Comparison of ENCODE assay signal across 8 cellular contexts in the genomic region with DNA sequence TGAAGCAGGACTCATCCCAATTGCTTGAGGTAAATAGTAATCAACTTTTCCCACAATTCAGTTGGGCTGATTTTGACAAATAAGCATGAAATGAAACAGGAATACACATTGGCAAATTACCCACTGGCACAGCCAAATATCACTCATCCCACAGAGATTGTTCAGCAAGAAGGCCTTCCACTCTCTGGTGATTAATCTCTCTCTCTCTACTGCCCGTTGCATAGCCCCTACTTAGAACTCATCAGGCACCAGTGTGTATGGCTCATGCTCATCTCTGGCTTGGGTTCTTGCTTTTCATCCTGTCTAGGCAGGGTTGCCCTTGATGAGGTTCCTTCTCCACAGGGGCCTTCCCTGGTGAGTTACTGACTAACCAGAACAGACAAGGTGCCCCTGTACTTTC. TPM values are rescaled to one million over a fixed set of nuclear protein-coding genes. Genes with fewer than 3 reads are reported as not detected.
DNase-seq lines count a peak whose midpoint lies in the region; ATAC-seq and TF ChIP-seq lines count a peak whose summit lies in the region.

No MANE protein-coding gene starts in this region.

- no peak overlapping the region for H2BK15ac ChIP-seq in H9 (ENCODE audit: low read depth, low read length)

- no peak overlapping the region for H4K8ac ChIP-seq in H9 (replicated peaks; ENCODE audit: insufficient read length, low read depth, low read length)

- H3K4me2 ChIP-seq in H9 (ENCODE audit: insufficient read depth, insufficient read length, low read length) (peak overlapping the region; percentile 83), skeletal muscle satellite cell (ENCODE audit: low read length) (peak overlapping the region; percentile 82)

- H3K9me3 Mint-ChIP-seq in H9 = peaks cover 4 to 8% of the 10 kb centered on the region in 2 experiments; a peak in 4 of 5 replicates

- no peaks in the 10 kb centered on the region for H3K27me3 Mint-ChIP-seq in H9 (ENCODE audit: low read depth)

- no peak overlapping the region for H3K56ac ChIP-seq in H9 (ENCODE audit: insufficient read length, low read depth, low read length)

- peaks cover 5% of the 10 kb centered on the region for H3K79me1 ChIP-seq in H9 (ENCODE audit: insufficient read depth, low read depth, low read length, poor library complexity, severe bottlenecking)

- no peak overlapping the region for H4K5ac ChIP-seq in H9 (ENCODE audit: insufficient read length, low read depth, low read length)

- peak overlapping the region in 1 of 3 experiments; percentile 100; a peak in 3 of 7 replicates for H3K27ac Mint-ChIP-seq in H9

- ATAC-seq in foreskin keratinocyte (peak; percentile 1), GM19023 (IDR thresholded peaks at IDR 0.05; ENCODE audit: unreplicated experiment) (no peak)

- no peaks in the 10 kb centered on the region for H3K9me3 ChIP-seq in H9 (ENCODE audit: control insufficient read depth, low read depth, low read length)
- no peaks in the 10 kb centered on the region for H3K9me3 ChIP-seq in WERI-Rb-1 (ENCODE audit: severe bottlenecking)
- H3K9me3 ChIP-seq in skeletal muscle satellite cell (replicated peaks; ENCODE audit: low read length) = no peaks in the 10 kb centered on the region

- H2BK20ac ChIP-seq in H9 (ENCODE audit: low read depth, low read length, poor library complexity, severe bottlenecking) = no peak overlapping the region

- no peaks in the 10 kb centered on the region for H3K27me3 ChIP-seq in H9 (ENCODE audit: insufficient read depth, low read length)
- no peaks in the 10 kb centered on the region for H3K27me3 ChIP-seq in WERI-Rb-1 (ENCODE audit: insufficient read depth, low read depth, severe bottlenecking)
- H3K27me3 ChIP-seq in foreskin keratinocyte = no peaks in the 10 kb centered on the region
- H3K27me3 ChIP-seq in skeletal muscle satellite cell (ENCODE audit: control insufficient read depth, insufficient read depth, low read length) = no peaks in the 10 kb centered on the region

- peaks cover 4% of the 10 kb centered on the region for H3K23me2 ChIP-seq in H9 (ENCODE audit: insufficient read length, low read depth, low read length, poor library complexity, severe bottlenecking)

- H3K4me1 ChIP-seq in H9 (ENCODE audit: insufficient read depth, low read length) = peaks cover 5% of the 10 kb centered on the region; the same call in 1 of the 2 replicates
- H3K4me1 ChIP-seq in foreskin keratinocyte = peaks cover 4% of the 10 kb centered on the region
- H3K4me1 ChIP-seq in skeletal muscle satellite cell (ENCODE audit: control insufficient read depth, insufficient read depth, low read length) = peaks cover 10% of the 10 kb centered on the region

- no peaks in the 10 kb centered on the region for H4K20me1 ChIP-seq in H9 (ENCODE audit: control insufficient read depth, insufficient read depth, insufficient read length)

- peaks cover 14 to 15% of the 10 kb centered on the region in 2 experiments for H3K4me1 Mint-ChIP-seq in H9

- DNase-seq in H9 (no peak), WERI-Rb-1 (no peak), foreskin keratinocyte (no peak), SIG-M5 (lab: John Stamatoyannopoulos, UW) (no peak), LoVo (ENCODE audit: low spot score) (no peak)
- no peak for DNase-seq in stimulated activated CD4-positive, alpha-beta T cell treated with anti-CD3 and anti-CD28 coated beads, Interleukin-2, amount 100 ng/mL, for 48 hours

- TF ChIP-seq CTCF in H9 (conservative IDR thresholded peaks at IDR 0.05) (no peak), WERI-Rb-1 (IDR thresholded peaks at IDR 0.05; ENCODE audit: low read depth, low read length) (no peak), foreskin keratinocyte (conservative IDR thresholded peaks at IDR 0.05) (no peak)

- no peak overlapping the region for H2BK120ac ChIP-seq in H9 (ENCODE audit: low read depth, low read length, poor library complexity, severe bottlenecking)

- peak overlapping the region; percentile 100 for H3K4me3 Mint-ChIP-seq in H9

- H3K4me3 ChIP-seq in WERI-Rb-1 (ENCODE audit: low read depth, low read length) (peak overlapping the region; percentile 65; the same call in 1 of the 2 replicates), skeletal muscle satellite cell (ENCODE audit: low read length) (peak overlapping the region; percentile 81)

- H3K4ac ChIP-seq in H9 (ENCODE audit: low read depth, low read length) = no peak overlapping the region

- no CpG with 5 or more reads among the region's 1 CpG for WGBS in H9 (ENCODE audit: extremely low coverage, insufficient read length, low lambda C conversion rate)

- no peak overlapping the region for H2BK5ac ChIP-seq in H9 (ENCODE audit: insufficient read length, low read length)

- peaks cover 10 to 22% (median 17%) of the 10 kb centered on the region in 3 experiments for H3K36me3 Mint-ChIP-seq in H9 (ENCODE audit: insufficient read depth in 1 of 3, low read depth in 3 of 3)

- H2AFZ ChIP-seq in H9 (ENCODE audit: low read length) = no peak overlapping the region

- no peak overlapping the region for H2AK5ac ChIP-seq in H9 (ENCODE audit: insufficient read length, low read length)

- no peak overlapping the region for H2BK12ac ChIP-seq in H9 (ENCODE audit: insufficient read length, low read depth, low read length)

- H3T11ph ChIP-seq in H9 (ENCODE audit: low read length) = no peak overlapping the region

- H3K27ac ChIP-seq in H9 (ENCODE audit: insufficient read length, low read depth, low read length) = no peak overlapping the region
- H3K27ac ChIP-seq in WERI-Rb-1 = no peak overlapping the region
- peak overlapping the region; percentile 79 for H3K27ac ChIP-seq in foreskin keratinocyte

- H4K91ac ChIP-seq in H9 (ENCODE audit: insufficient read length, low read depth, low read length) = no peak overlapping the region

- no peaks in the 10 kb centered on the region; the same call in 1 of the 2 replicates for H3K79me2 ChIP-seq in H9 (ENCODE audit: insufficient read depth, low read length)

- H3K23ac ChIP-seq in H9 (ENCODE audit: insufficient read length, low read depth, low read length) = no peak overlapping the region

- H3K36me3 ChIP-seq in WERI-Rb-1 = peaks cover 49% of the 10 kb centered on the region
- peaks cover 37% of the 10 kb centered on the region for H3K36me3 ChIP-seq in skeletal muscle satellite cell (ENCODE audit: insufficient read depth, low read length)

- H3K9ac ChIP-seq in H9 (ENCODE audit: extremely low read depth, insufficient read length, low read length) = peak overlapping the region; percentile 18
- H3K9ac ChIP-seq in skeletal muscle satellite cell (ENCODE audit: low read depth, low read length) = peak overlapping the region; percentile 89

- H3K14ac ChIP-seq in H9 (ENCODE audit: insufficient read depth, low read length) = no peak overlapping the region

- no peak overlapping the region for H3K18ac ChIP-seq in H9 (ENCODE audit: insufficient read length, low read depth, low read length)

RNA-seq across cellular contexts. Expression of a gene that starts 1.1 kb away (rescaled TPM):
- total RNA-seq in H9 (2021) = 50.7 and 52.6 TPM in 2 replicates
- total RNA-seq in foreskin keratinocyte = 33.8 and 39.7 TPM in 2 replicates
- polyA plus RNA-seq in foreskin keratinocyte = 22.2 and 23.0 TPM in 2 replicates
- 38.7 and 40.8 TPM in 2 replicates for total RNA-seq in skeletal muscle satellite cell (2012; rRNA removed)

RNA-seq across cellular contexts. Expression of a gene that starts 30.8 kb away (rescaled TPM):
- total RNA-seq in H9 (2021) = 1.6 and 2.1 TPM in 2 replicates
- total RNA-seq in foreskin keratinocyte = 0.65 TPM in 1 of 2 replicates, not detected in the other
- polyA plus RNA-seq in foreskin keratinocyte = 0.06 TPM in 1 of 2 replicates, not detected in the other
- 0.87 and 1.3 TPM in 2 replicates for total RNA-seq in skeletal muscle satellite cell (2012; rRNA removed)

RNA-seq across cellular contexts. Expression of a gene that starts 30.9 kb away (rescaled TPM):
- total RNA-seq in H9 (2021) (5.6 and 8.3 TPM in 2 replicates), foreskin keratinocyte (0.32 and 0.61 TPM in 2 replicates)
- 0.42 and 0.71 TPM in 2 replicates for polyA plus RNA-seq in foreskin keratinocyte
- total RNA-seq in skeletal muscle satellite cell (2012; rRNA removed) = 0.66 and 0.76 TPM in 2 replicates

RNA-seq across cellular contexts. Expression of a gene that starts 57.1 kb away (rescaled TPM):
- total RNA-seq in H9 (2021) = 457 and 470 TPM in 2 replicates
- total RNA-seq in foreskin keratinocyte = 14.6 and 26.4 TPM in 2 replicates
- polyA plus RNA-seq in foreskin keratinocyte = 26.5 and 44.2 TPM in 2 replicates
- 2.8 and 9.8 TPM in 2 replicates for total RNA-seq in skeletal muscle satellite cell (2012; rRNA removed)
